21 cellular contexts compared by ENCODE assay signal in the genomic region with DNA sequence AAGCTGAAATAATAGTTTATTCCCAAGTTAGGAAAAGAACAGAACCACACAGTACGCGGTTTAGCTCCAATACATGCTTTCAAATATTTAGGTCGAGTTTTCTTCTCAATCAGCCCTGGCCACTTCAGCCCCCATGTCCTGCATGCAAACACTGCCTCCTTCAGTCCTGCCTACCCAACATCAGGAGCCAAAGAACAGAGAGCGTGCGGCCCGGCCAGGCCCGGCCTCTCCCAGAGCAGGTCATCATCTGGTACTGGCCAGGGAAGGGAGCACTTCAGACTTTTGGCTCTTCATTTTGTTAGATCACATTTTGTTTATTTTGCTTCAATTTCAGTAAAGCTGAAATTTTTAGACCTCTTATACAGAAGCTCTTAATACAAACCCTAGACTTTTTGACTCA. TPM values are rescaled to one million over a fixed set of nuclear protein-coding genes. Genes with fewer than 3 reads are reported as not detected.
A peak's percentile ranks its signal among the peaks of the same experiment; 100 is the strongest.
DNase-seq lines count a peak whose midpoint lies in the region; ATAC-seq and TF ChIP-seq lines count a peak whose summit lies in the region.
"Had no signal": no experiment of that assay in that cellular context is flagged by ENCODE, and none has a peak within 500 bp of the region (broad histone marks: within the 10 kb centered on the region; RNA-seq: fewer than 3 reads in every experiment).

No MANE protein-coding gene starts in this region.

- TF ChIP-seq CTCF in choroid plexus epithelial cell (conservative IDR thresholded peaks at IDR 0.05; ENCODE audit: low read depth, low read length) (peak; percentile 36), liver (IDR thresholded peaks at IDR 0.05; ENCODE audit: low read depth, low read length, missing input control) (no peak)

- no peaks in the 10 kb centered on the region for H3K9me3 ChIP-seq in liver (ENCODE audit: control insufficient read depth in 4 of 4, low read length in 3 of 4)
- H3K9me3 ChIP-seq: transverse colon had no signal

- peaks cover 21 to 28% (median 24%) of the 10 kb centered on the region in 4 donors for H3K36me3 ChIP-seq in liver (ENCODE audit: control insufficient read depth in 4 of 4, insufficient read depth in 3 of 4, low read depth in 1 of 4, low read length in 3 of 4)

- no peak overlapping the region for H3K27ac ChIP-seq in liver (ENCODE audit: low read depth in 1 of 2, low read length in 2 of 2)
- H3K27ac ChIP-seq: transverse colon, VCaP had no signal

- no peak for DNase-seq in Right ventricle myocardium superior
- no peak for DNase-seq in cardiac septum (ENCODE audit: low spot score)
- peak; percentile 19 for DNase-seq in choroid plexus epithelial cell (ENCODE audit: low read depth)
- no peak for DNase-seq in Ammon's horn (ENCODE audit: low spot score)
- DNase-seq in effector CD4-positive, alpha-beta T cell, result no peak
- DNase-seq: activated CD4-positive, alpha-beta memory T cell treated with anti-CD3 and anti-CD28 coated beads, Interleukin-2, amount 10 ng/mL, durations not matched to agents 7 days and 5 days; central memory CD4-positive, alpha-beta T cell; effector memory CD4-positive, alpha-beta T cell; Kasumi-1; kidney glomerular epithelial cell; midbrain; NCI-H1105; NCI-H2107; NCI-H524; SHP77; stimulated activated naive CD4-positive, alpha-beta T cell treated with Interleukin-2 at 50 U/mL for 16 hours; transverse colon had no signal

- no peak overlapping the region for H3K9ac ChIP-seq in liver (ENCODE audit: low read depth in 1 of 2, low read length in 2 of 2)

- ATAC-seq in Right ventricle myocardium superior (ENCODE audit: poor library complexity), result peak; percentile 54
- ATAC-seq in GM18870 (IDR thresholded peaks at IDR 0.05; ENCODE audit: unreplicated experiment), result no peak
- ATAC-seq in HG03196 (IDR thresholded peaks at IDR 0.05; ENCODE audit: unreplicated experiment), result no peak

- intact Hi-C loops in Right ventricle myocardium superior (cut with DNase I) (no loop called here), cardiac septum (cut with DNase I) (no loop called here)

- H3K4me3 ChIP-seq in choroid plexus epithelial cell (ENCODE audit: low read depth, low read length), result no peak overlapping the region
- no peak overlapping the region for H3K4me3 ChIP-seq in liver (ENCODE audit: low read depth in 1 of 3, low read length in 3 of 3)
- H3K4me3 ChIP-seq: transverse colon had no signal

- H3K4me1 ChIP-seq in liver (ENCODE audit: control insufficient read depth in 4 of 4, insufficient read depth in 4 of 4, low read length in 3 of 4), result peaks cover 15 to 44% (median 23%) of the 10 kb centered on the region in 4 donors

- peak; percentile 27 to 47 for TF ChIP-seq RAD21 in liver (IDR thresholded peaks at IDR 0.05)

- WGBS in liver, result 58% methylated on average over 7 of the region's 7 CpGs

- H3K27me3 ChIP-seq in liver (ENCODE audit: control insufficient read depth in 4 of 4, insufficient read depth in 4 of 4, low read length in 3 of 4), result no peaks in the 10 kb centered on the region
- H3K27me3 ChIP-seq: transverse colon had no signal

TF ChIP-seq in liver, 16 proteins besides CTCF, POLR2A, EP300 and RAD21:
- TF ChIP-seq, protein P1, sequence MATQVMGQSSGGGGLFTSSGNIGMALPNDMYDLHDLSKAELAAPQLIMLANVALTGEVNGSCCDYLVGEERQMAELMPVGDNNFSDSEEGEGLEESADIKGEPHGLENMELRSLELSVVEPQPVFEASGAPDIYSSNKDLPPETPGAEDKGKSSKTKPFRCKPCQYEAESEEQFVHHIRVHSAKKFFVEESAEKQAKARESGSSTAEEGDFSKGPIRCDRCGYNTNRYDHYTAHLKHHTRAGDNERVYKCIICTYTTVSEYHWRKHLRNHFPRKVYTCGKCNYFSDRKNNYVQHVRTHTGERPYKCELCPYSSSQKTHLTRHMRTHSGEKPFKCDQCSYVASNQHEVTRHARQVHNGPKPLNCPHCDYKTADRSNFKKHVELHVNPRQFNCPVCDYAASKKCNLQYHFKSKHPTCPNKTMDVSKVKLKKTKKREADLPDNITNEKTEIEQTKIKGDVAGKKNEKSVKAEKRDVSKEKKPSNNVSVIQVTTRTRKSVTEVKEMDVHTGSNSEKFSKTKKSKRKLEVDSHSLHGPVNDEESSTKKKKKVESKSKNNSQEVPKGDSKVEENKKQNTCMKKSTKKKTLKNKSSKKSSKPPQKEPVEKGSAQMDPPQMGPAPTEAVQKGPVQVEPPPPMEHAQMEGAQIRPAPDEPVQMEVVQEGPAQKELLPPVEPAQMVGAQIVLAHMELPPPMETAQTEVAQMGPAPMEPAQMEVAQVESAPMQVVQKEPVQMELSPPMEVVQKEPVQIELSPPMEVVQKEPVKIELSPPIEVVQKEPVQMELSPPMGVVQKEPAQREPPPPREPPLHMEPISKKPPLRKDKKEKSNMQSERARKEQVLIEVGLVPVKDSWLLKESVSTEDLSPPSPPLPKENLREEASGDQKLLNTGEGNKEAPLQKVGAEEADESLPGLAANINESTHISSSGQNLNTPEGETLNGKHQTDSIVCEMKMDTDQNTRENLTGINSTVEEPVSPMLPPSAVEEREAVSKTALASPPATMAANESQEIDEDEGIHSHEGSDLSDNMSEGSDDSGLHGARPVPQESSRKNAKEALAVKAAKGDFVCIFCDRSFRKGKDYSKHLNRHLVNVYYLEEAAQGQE (IDR thresholded peaks at IDR 0.05), result no peak
- TF ChIP-seq FOXA1 (IDR thresholded peaks at IDR 0.05) (no peak), HNF4G (IDR thresholded peaks at IDR 0.05) (no peak)

RNA-seq across cellular contexts. Expression of gene BRD1, which starts 6.7 kb away (rescaled TPM):
- total RNA-seq in Right ventricle myocardium superior, result 15.9 TPM
- total RNA-seq in cardiac septum, result 18.0 TPM
- 10 to 100 TPM; 15.7 to 20.7 TPM for total RNA-seq in liver
- 1 to 10 TPM; 3.3 to 7.5 TPM for polyA plus RNA-seq in liver

RNA-seq across cellular contexts. Expression of gene ZBED4, which starts 32.7 kb away (rescaled TPM):
- total RNA-seq in Right ventricle myocardium superior (3.8 TPM), cardiac septum (6.2 TPM), liver (10 to 100 TPM in 1 of 2 donors, 1 to 10 TPM in 1; 6.5 to 10.3 TPM)
- 1 to 10 TPM; 2.1 to 3.0 TPM for polyA plus RNA-seq in liver
